8 cellular contexts compared by ENCODE assay signal in genomic region chr7:41943098-41943577, GRCh38.
DNase-seq lines count a peak whose midpoint lies in the region; ATAC-seq lines count a peak whose summit lies in the region.

No MANE protein-coding gene starts in this region.

- ATAC-seq in GM18858 (IDR thresholded peaks at IDR 0.05; ENCODE audit: unreplicated experiment): peak; percentile 79
- ATAC-seq in HG03045 (IDR thresholded peaks at IDR 0.05; ENCODE audit: unreplicated experiment): peak; percentile 72
- ATAC-seq in left lobe of liver: peak; percentile 93

- in situ Hi-C loops in ACHN (cut with HindIII; ENCODE audit: low pct_ligation_motif_present, low pct_unique_long_range_greater_than_20kb, low sequenced_read_pairs): no loop called here

- peak; percentile 91 for DNase-seq in ACHN
- peak; percentile 19 for DNase-seq in NCI-H2171 treated with DMSO at 0.1 percent for 48 hours (lab: John Stamatoyannopoulos, UW)
- DNase-seq in activated CD4-positive, alpha-beta T cell treated with anti-CD3 and anti-CD28 coated beads for 1 hour: peak; percentile 22
- peak; percentile 70 for DNase-seq in cerebellum (ENCODE audit: low spot score)
- DNase-seq in left lobe of liver (ENCODE audit: low spot score): peak; percentile 89
- peak; percentile 80 to 83 for DNase-seq in stimulated activated CD4-positive, alpha-beta T cell treated with anti-CD3 and anti-CD28 coated beads, Interleukin-2, amount 100 ng/mL, for 24 hours

Comparison
In these comparisons a context has a peak if more than half of its experiments do, and no peak if none do; other contexts are left out.
1. Peak in every context shown above with its lines: DNase-seq and ATAC-seq.
2. DNase-seq: peak in every context shown above with its lines; median percentile 91 in ACHN; 89 in left lobe of liver; 82 in stimulated activated CD4-positive, alpha-beta T cell treated with anti-CD3 and anti-CD28 coated beads, Interleukin-2, amount 100 ng/mL, for 24 hours; 70 in cerebellum; 22 in activated CD4-positive, alpha-beta T cell treated with anti-CD3 and anti-CD28 coated beads for 1 hour; 19 in NCI-H2171 treated with DMSO at 0.1 percent for 48 hours.